In the genomic region with DNA sequence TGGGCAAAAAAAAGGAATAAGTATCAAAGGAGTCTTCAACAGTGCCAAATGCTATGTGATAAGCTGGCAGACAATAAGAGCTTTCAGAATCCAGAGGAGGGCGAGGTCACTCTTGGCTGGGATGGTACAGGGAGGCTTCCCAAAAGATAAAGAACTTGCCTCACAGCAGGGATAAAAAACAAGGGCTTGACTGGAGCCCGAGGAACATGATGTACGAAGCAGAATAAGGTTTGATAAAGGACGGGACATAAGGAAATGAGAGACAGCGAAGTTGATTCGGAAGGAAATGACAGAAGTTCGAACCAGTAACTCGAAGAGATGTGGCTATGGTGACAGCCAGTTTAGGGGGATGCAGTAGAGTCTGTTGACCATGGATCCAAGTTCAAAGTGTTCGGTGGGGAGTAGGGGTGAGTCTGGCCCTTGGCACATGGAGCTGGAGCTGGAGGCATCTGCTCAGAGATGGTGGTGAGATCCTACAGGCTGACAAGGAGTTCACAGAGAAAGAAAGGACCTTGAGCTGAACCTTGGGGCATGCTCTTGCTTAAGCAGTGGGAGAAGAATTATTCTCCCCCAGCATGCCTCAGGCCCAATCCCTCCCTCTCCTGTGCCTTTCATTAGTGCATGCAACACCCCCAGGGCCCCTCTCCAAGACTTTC, we compare ENCODE assay signal across 25 cellular contexts.
A peak's percentile ranks its signal among the peaks of the same experiment; 100 is the strongest.
DNase-seq lines count a peak whose midpoint lies in the region; ATAC-seq and TF ChIP-seq lines count a peak whose summit lies in the region.
"Had no signal": no experiment of that assay in that cellular context is flagged by ENCODE, and none has a peak within 500 bp of the region (broad histone marks: within the 10 kb centered on the region; RNA-seq: fewer than 3 reads in every experiment).

No MANE protein-coding gene starts in this region.

- intact Hi-C loops in right cardiac atrium (cut with DNase I) = no loop called here

- H3K4me3 ChIP-seq in coronary artery (no peak overlapping the region), right cardiac atrium (ENCODE audit: low read length) (no peak overlapping the region), skeletal muscle tissue (ENCODE audit: low read length in 3 of 3) (no peak overlapping the region)
- H3K4me3 ChIP-seq: thyroid gland had no signal

- ATAC-seq in right cardiac atrium (peak; percentile 94), GM21390 (IDR thresholded peaks at IDR 0.05; ENCODE audit: unreplicated experiment) (no peak), GM21786 (IDR thresholded peaks at IDR 0.05; ENCODE audit: unreplicated experiment) (no peak)
- ATAC-seq: T-cell had no signal

- no peaks in the 10 kb centered on the region for H3K27me3 ChIP-seq in right cardiac atrium (ENCODE audit: control insufficient read depth, insufficient read depth)
- no peaks in the 10 kb centered on the region for H3K27me3 ChIP-seq in skeletal muscle tissue (ENCODE audit: control insufficient read depth in 3 of 3, insufficient read depth in 3 of 3, low read length in 3 of 3)
- H3K27me3 ChIP-seq: thyroid gland had no signal

- DNase-seq in COLO829 (ENCODE audit: low spot score) = peak; percentile 61
- no peak for DNase-seq in coronary artery (ENCODE audit: low spot score)
- peak in 2 of 3 donors; percentile 67 to 79 for DNase-seq in right cardiac atrium
- DNase-seq in KG1 (lab: John Stamatoyannopoulos, UW) = no peak
- DNase-seq in DMS 273 (lab: John Stamatoyannopoulos, UW; ENCODE audit: unreplicated experiment) = no peak
- DNase-seq: activated CD4-positive, alpha-beta T cell treated with anti-CD3 and anti-CD28 coated beads for 36 hours; activated naive CD8-positive, alpha-beta T cell treated with anti-CD3 and anti-CD28 coated beads, Interleukin-2, amount 10 ng/mL, durations not matched to agents 7 days and 5 days; CD4-positive, CD25-positive, alpha-beta regulatory T cell; dermis blood vessel endothelial cell; GF-D8; GOT3; KBM-7; mesendoderm; NCI-H1694; NCI-H2227 treated with DMSO at 0.1 percent for 48 hours; NCI-H82; nephron progenitor cell; OCI-M1; retina; SHP77 treated with DMSO at 0.1 percent for 48 hours; T-cell; thyroid gland had no signal

- H3K9me3 ChIP-seq in right cardiac atrium (ENCODE audit: control insufficient read depth, low read length) (no peaks in the 10 kb centered on the region), skeletal muscle tissue (ENCODE audit: control insufficient read depth in 3 of 3, low read length in 3 of 3) (peaks cover 0 to 4% (median 0%) of the 10 kb centered on the region in 3 donors)
- H3K9me3 ChIP-seq: thyroid gland had no signal

- H3K27ac ChIP-seq in coronary artery (peak overlapping the region; percentile 37 to 85), right cardiac atrium (ENCODE audit: low read length) (peak overlapping the region; percentile 98), skeletal muscle tissue (ENCODE audit: low read depth, low read length) (peak overlapping the region; percentile 23)

- H3K36me3 ChIP-seq in skeletal muscle tissue (ENCODE audit: control insufficient read depth in 3 of 3, insufficient read depth in 3 of 3, low read length in 3 of 3) = no peaks in the 10 kb centered on the region
- H3K36me3 ChIP-seq: thyroid gland had no signal

- H3K9ac ChIP-seq in skeletal muscle tissue (ENCODE audit: low read depth in 1 of 3, low read length in 3 of 3) = no peak overlapping the region

- no peak for TF ChIP-seq CTCF in coronary artery (IDR thresholded peaks at IDR 0.05)

- 23% methylated on average over 9 of the region's 9 CpGs for WGBS in right cardiac atrium

- peaks cover 4% of the 10 kb centered on the region for H3K4me1 ChIP-seq in right cardiac atrium (ENCODE audit: control insufficient read depth, insufficient read depth, low read length)
- H3K4me1 ChIP-seq in skeletal muscle tissue (ENCODE audit: control insufficient read depth in 3 of 3, insufficient read depth in 3 of 3, low read length in 3 of 3) = peaks cover 0 to 3% (median 0%) of the 10 kb centered on the region in 3 donors
- H3K4me1 ChIP-seq: thyroid gland had no signal

Comparison
In these comparisons a context has a peak if more than half of its experiments do, and no peak if none do; other contexts are left out.
1. DNase-seq: peak in COLO829 (single experiment) and right cardiac atrium (2 of 3); none in coronary artery (single experiment), KG1 (single experiment) and DMS 273 (single experiment).
2. H3K27ac ChIP-seq: peak in every context shown above with its lines; median percentile 98 in right cardiac atrium; 61 in coronary artery; 23 in skeletal muscle tissue.
3. ATAC-seq: peak in right cardiac atrium (2 of 2); none in GM21390 (single experiment) and GM21786 (single experiment).